In the genomic region with DNA sequence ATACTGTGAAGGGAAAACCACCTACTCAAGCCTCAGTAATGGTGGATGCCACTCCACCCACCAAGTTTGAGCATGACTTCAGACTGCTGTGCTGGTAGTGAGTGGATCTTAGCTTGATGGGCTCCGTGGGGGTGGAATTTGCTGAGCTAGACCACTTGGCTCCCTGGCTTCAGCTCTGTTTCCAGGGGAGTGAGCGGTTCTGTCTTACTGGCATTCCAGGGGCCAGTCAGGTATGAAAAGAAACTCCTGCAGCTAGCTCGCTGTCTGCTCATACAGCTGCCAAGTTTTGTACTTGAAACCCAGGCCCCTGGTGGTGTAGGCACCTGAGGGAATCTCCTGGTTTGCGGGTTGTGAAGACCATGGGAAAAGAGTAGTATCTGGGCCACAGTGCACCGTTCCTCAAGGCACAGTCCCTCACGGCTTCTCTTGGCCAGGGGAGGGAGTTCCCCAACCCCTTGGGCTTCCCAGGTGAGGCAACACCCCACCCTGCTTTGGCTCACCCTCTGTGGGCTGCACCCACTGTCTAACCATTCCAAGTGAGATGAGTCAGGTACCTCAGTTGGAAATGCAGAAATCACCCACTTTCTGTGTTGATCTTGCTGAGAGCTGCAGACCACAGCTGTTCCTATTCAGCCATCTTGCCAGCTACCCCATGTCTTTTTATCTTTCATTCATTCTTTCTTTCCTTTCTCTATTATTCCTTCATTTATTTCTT, we compare ENCODE assay signal across 12 cellular contexts.
DNase-seq lines count a peak whose midpoint lies in the region; ATAC-seq, FAIRE-seq and TF ChIP-seq lines count a peak whose summit lies in the region.
"Had no signal": no experiment of that assay in that cellular context is flagged by ENCODE, and none has a peak within 500 bp of the region (broad histone marks: within the 10 kb centered on the region; RNA-seq: fewer than 3 reads in every experiment).

No MANE protein-coding gene starts in this region.

- no peaks in the 10 kb centered on the region for H3K27me3 ChIP-seq in psoas muscle (ENCODE audit: insufficient read depth in 3 of 3, low read length in 2 of 3)
- H3K27me3 ChIP-seq: BLaER1, neutrophil, SJCRH30 had no signal

- TF ChIP-seq CTCF in psoas muscle (IDR thresholded peaks at IDR 0.05): no peak
- no peak for TF ChIP-seq CTCF in D721Med (IDR thresholded peaks at IDR 0.05; ENCODE audit: insufficient read depth, missing control alignments)

- no peaks in the 10 kb centered on the region for H3K36me3 ChIP-seq in psoas muscle (ENCODE audit: insufficient read depth in 1 of 2, low read depth in 1 of 2)
- H3K36me3 ChIP-seq: BLaER1, neutrophil, SJCRH30 had no signal

- peak; percentile 73 for ATAC-seq in HG03097 (IDR thresholded peaks at IDR 0.05; ENCODE audit: low FRiP score, unreplicated experiment)
- no peak for ATAC-seq in psoas muscle

- H3K27ac ChIP-seq in psoas muscle: no peak overlapping the region
- H3K27ac ChIP-seq: BLaER1, neutrophil, SJCRH30 had no signal

- no peak for FAIRE-seq in D721Med (lab: Jason Lieb, UNC)

- DNase-seq in stimulated activated CD4-positive, alpha-beta T cell treated with anti-CD3 and anti-CD28 coated beads, Interleukin-1b, Interleukin-23, amount 100 ng/mL, for 48 hours: peak; percentile 37
- DNase-seq in stimulated activated CD4-positive, alpha-beta T cell treated with anti-CD3 and anti-CD28 coated beads, Interleukin-4, amount 100 ng/mL, for 1 hour: no peak
- DNase-seq in activated T-helper 2 cell treated with anti-CD3 and anti-CD28 coated beads, Interferon-gamma antibody, Interleukin-2, Interleukin-4, amounts not matched to agents 10 μg/mL and 5 μg/mL and 100 μg/mL, durations not matched to agents 14 hours and 24 hours and 36 hours (ENCODE audit: low spot score): peak; percentile 14
- DNase-seq in psoas muscle (no peak), D721Med (ENCODE audit: insufficient read length, low spot score) (no peak), T1000 (lab: John Stamatoyannopoulos, UW) (no peak), NCI-H2171 treated with DMSO at 0.1 percent for 48 hours (lab: John Stamatoyannopoulos, UW) (no peak)
- DNase-seq: activated gamma-delta T cell treated with Interleukin-2 at 50 U/mL for 16 hours had no signal

- H3K4me1 ChIP-seq in psoas muscle: no peaks in the 10 kb centered on the region
- H3K4me1 ChIP-seq: BLaER1, SJCRH30 had no signal

- no peaks in the 10 kb centered on the region for H3K9me3 ChIP-seq in psoas muscle
- H3K9me3 ChIP-seq: neutrophil, SJCRH30 had no signal

- H3K4me3 Mint-ChIP-seq in activated T-helper 2 cell treated with anti-CD3 and anti-CD28 coated beads, Interferon-gamma antibody, Interleukin-2, Interleukin-4, amounts not matched to agents 10 μg/mL and 5 μg/mL and 100 μg/mL, durations not matched to agents 14 hours and 24 hours and 36 hours (ENCODE audit: low read depth): no peak overlapping the region

- peaks cover 16% of the 10 kb centered on the region for H3K27me3 Mint-ChIP-seq in activated T-helper 2 cell treated with anti-CD3 and anti-CD28 coated beads, Interferon-gamma antibody, Interleukin-2, Interleukin-4, amounts not matched to agents 10 μg/mL and 5 μg/mL and 100 μg/mL, durations not matched to agents 14 hours and 24 hours and 36 hours (ENCODE audit: low read depth)

- peak overlapping the region; percentile 56 for H3K27ac Mint-ChIP-seq in activated T-helper 2 cell treated with anti-CD3 and anti-CD28 coated beads, Interferon-gamma antibody, Interleukin-2, Interleukin-4, amounts not matched to agents 10 μg/mL and 5 μg/mL and 100 μg/mL, durations not matched to agents 14 hours and 24 hours and 36 hours

- 55 to 66% (median 58%) methylated on average over 6 of the region's 6 CpGs for WGBS in psoas muscle, 3 donors

- no peak overlapping the region for H3K4me3 ChIP-seq in psoas muscle
- H3K4me3 ChIP-seq: BLaER1, SJCRH30 had no signal

- peaks cover 16% of the 10 kb centered on the region for H3K4me1 Mint-ChIP-seq in activated T-helper 2 cell treated with anti-CD3 and anti-CD28 coated beads, Interferon-gamma antibody, Interleukin-2, Interleukin-4, amounts not matched to agents 10 μg/mL and 5 μg/mL and 100 μg/mL, durations not matched to agents 14 hours and 24 hours and 36 hours (ENCODE audit: low read depth)

- H3K9me3 Mint-ChIP-seq in activated T-helper 2 cell treated with anti-CD3 and anti-CD28 coated beads, Interferon-gamma antibody, Interleukin-2, Interleukin-4, amounts not matched to agents 10 μg/mL and 5 μg/mL and 100 μg/mL, durations not matched to agents 14 hours and 24 hours and 36 hours: peaks cover 55% of the 10 kb centered on the region

- intact Hi-C loops in activated T-helper 2 cell treated with anti-CD3 and anti-CD28 coated beads, Interferon-gamma antibody, Interleukin-2, Interleukin-4, amounts not matched to agents 10 μg/mL and 5 μg/mL and 100 μg/mL, durations not matched to agents 14 hours and 24 hours and 36 hours (cut with micrococcal nuclease): loop anchor here (2.0 kb wide), 2 partner anchors 20 to 212 kb away; a partner anchor contains a TSS
- intact Hi-C loops in psoas muscle (cut with DNase I): no loop called here

- H3K36me3 Mint-ChIP-seq in activated T-helper 2 cell treated with anti-CD3 and anti-CD28 coated beads, Interferon-gamma antibody, Interleukin-2, Interleukin-4, amounts not matched to agents 10 μg/mL and 5 μg/mL and 100 μg/mL, durations not matched to agents 14 hours and 24 hours and 36 hours (ENCODE audit: low read depth): peaks cover 10% of the 10 kb centered on the region

Comparison
In these comparisons a context has a peak if more than half of its experiments do, and no peak if none do; other contexts are left out.
1. DNase-seq: peak in stimulated activated CD4-positive, alpha-beta T cell treated with anti-CD3 and anti-CD28 coated beads, Interleukin-1b, Interleukin-23, amount 100 ng/mL, for 48 hours (single experiment) and activated T-helper 2 cell treated with anti-CD3 and anti-CD28 coated beads, Interferon-gamma antibody, Interleukin-2, Interleukin-4, amounts not matched to agents 10 μg/mL and 5 μg/mL and 100 μg/mL, durations not matched to agents 14 hours and 24 hours and 36 hours (single experiment); none in stimulated activated CD4-positive, alpha-beta T cell treated with anti-CD3 and anti-CD28 coated beads, Interleukin-4, amount 100 ng/mL, for 1 hour (single experiment), psoas muscle (0 of 2), D721Med (single experiment), T1000 (single experiment) and NCI-H2171 treated with DMSO at 0.1 percent for 48 hours (single experiment).